8 cellular contexts compared by ENCODE assay signal in genomic region chr1:47997289-47998200, GRCh38. TPM values are rescaled to one million over a fixed set of nuclear protein-coding genes. Genes with fewer than 3 reads are reported as not detected.
DNase-seq lines count a peak whose midpoint lies in the region; ATAC-seq and TF ChIP-seq lines count a peak whose summit lies in the region.

Gene TRABD2B (minus strand): TSS chr1:47997385.

- peak; percentile 80 for ATAC-seq in HG03039 (IDR thresholded peaks at IDR 0.05; ENCODE audit: unreplicated experiment)

- peak; percentile 13 for DNase-seq in SIG-M5 treated with dmso at 0.1 percent for 504 hours (lab: John Stamatoyannopoulos, UW; ENCODE audit: unreplicated experiment)
- no peak for DNase-seq in SIG-M5 (lab: John Stamatoyannopoulos, UW)
- DNase-seq in NCI-H82 (lab: John Stamatoyannopoulos, UW): peak; percentile 81
- DNase-seq in activated T-cell treated with anti-CD3 and anti-CD28 coated beads for 1 hour (ENCODE audit: low read depth): peak; percentile 51
- peak; percentile 49 to 71 for DNase-seq in erythroblast (lab: John Stamatoyannopoulos, UW)
- peak; percentile 82 for DNase-seq in mucosa of gallbladder (ENCODE audit: low spot score)
- DNase-seq in stimulated activated CD8-positive, alpha-beta memory T cell treated with anti-CD3 and anti-CD28 coated beads, Interleukin-2, amount 100 ng/mL, for 48 hours (ENCODE audit: low read depth in 2 of 2): peak; percentile 49 to 51

- TF ChIP-seq POLR2A in erythroblast (IDR thresholded peaks at IDR 0.05; ENCODE audit: low read length): no peak

RNA-seq across cellular contexts. Expression of gene TRABD2B, which starts in this region (rescaled TPM):
- total RNA-seq in mucosa of gallbladder: 11.2 TPM
